ENCODE assay signal across 1 cellular context in the genomic region with DNA sequence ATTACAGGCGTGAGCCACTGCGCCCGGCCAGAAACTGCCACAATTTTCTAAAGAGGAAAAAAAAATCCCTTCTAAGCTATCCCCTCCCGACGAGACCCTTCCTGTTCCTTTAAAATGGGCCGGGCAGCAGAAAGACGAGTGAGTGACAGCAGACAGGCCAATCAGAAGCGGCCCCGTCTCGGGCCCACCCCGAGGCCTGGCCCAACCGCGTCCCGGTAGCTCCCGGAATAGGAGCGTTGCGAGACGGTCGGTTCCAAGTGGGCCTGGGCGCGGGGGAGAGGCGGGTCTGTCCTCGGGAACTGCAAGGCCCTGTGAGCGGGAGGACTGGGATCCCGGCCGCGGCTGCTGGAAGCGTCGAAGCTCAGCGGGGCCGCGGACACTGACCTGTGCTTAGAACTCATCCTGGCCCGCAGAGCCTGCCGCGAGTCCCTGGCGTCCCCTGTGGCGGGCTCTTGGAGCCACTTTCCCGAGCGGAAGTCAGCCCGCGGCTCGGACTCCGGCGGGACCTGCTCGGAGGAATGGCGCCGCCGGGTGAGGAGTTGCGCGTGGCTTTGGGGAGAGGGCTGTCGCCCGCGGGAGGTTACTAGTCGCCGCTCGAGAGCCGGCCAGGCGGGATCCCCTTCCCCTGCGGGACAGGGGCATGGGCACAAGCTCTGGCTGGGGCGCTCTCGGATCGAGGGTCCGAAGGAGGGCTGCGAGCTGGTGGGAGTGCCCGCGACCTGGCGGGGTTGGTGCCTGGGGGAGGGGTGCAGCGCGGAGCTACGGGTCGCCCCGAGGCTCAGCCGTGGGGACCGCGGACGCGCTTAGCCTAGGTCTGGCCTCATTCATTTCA.
A peak's percentile ranks its signal among the peaks of the same experiment; 100 is the strongest.
TF ChIP-seq lines count a peak whose summit lies in the region.

Gene MROH8 (minus strand): TSS at position 710 of the 832 bp plus-strand sequence.
Gene RPN2 (plus strand): TSS at position 492 of the 832 bp plus-strand sequence. CDS start 27 bp downstream, at position 519.

TF ChIP-seq in K562, 482 proteins besides CTCF, POLR2A, EP300 and RAD21 (continued from another document and continues in another):
- TF ChIP-seq, protein P1, sequence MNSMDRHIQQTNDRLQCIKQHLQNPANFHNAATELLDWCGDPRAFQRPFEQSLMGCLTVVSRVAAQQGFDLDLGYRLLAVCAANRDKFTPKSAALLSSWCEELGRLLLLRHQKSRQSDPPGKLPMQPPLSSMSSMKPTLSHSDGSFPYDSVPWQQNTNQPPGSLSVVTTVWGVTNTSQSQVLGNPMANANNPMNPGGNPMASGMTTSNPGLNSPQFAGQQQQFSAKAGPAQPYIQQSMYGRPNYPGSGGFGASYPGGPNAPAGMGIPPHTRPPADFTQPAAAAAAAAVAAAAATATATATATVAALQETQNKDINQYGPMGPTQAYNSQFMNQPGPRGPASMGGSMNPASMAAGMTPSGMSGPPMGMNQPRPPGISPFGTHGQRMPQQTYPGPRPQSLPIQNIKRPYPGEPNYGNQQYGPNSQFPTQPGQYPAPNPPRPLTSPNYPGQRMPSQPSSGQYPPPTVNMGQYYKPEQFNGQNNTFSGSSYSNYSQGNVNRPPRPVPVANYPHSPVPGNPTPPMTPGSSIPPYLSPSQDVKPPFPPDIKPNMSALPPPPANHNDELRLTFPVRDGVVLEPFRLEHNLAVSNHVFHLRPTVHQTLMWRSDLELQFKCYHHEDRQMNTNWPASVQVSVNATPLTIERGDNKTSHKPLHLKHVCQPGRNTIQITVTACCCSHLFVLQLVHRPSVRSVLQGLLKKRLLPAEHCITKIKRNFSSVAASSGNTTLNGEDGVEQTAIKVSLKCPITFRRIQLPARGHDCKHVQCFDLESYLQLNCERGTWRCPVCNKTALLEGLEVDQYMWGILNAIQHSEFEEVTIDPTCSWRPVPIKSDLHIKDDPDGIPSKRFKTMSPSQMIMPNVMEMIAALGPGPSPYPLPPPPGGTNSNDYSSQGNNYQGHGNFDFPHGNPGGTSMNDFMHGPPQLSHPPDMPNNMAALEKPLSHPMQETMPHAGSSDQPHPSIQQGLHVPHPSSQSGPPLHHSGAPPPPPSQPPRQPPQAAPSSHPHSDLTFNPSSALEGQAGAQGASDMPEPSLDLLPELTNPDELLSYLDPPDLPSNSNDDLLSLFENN (IDR thresholded peaks at IDR 0.05; ENCODE audit: low read depth in 2 of 2, low read length in 2 of 2), result no peak
- TF ChIP-seq TAF9B (IDR thresholded peaks at IDR 0.05; ENCODE audit: partially characterized antibody) (peak; percentile 72), TEAD4 (IDR thresholded peaks at IDR 0.05; ENCODE audit: low read length) (no peak), TEAD4 (CRISPR knock-in tag; IDR thresholded peaks at IDR 0.05; ENCODE audit: borderline replicate concordance) (no peak), MBD2 (IDR thresholded peaks at IDR 0.05; ENCODE audit: borderline replicate concordance, low read depth) (peak; percentile 98), U2AF2 (optimal IDR thresholded peaks at IDR 0.05; ENCODE audit: low read depth, low read length) (no peak), ZNF445 (CRISPR knock-in tag; IDR thresholded peaks at IDR 0.05; ENCODE audit: low read depth) (no peak), IRF9 (tag; IDR thresholded peaks at IDR 0.05) (no peak), NR2C2 (CRISPR knock-in tag; IDR thresholded peaks at IDR 0.05) (no peak), NR2C2 (tag; IDR thresholded peaks at IDR 0.05) (peak; percentile 77), ZNF23 (CRISPR knock-in tag; IDR thresholded peaks at IDR 0.05) (no peak), RBM15 (IDR thresholded peaks at IDR 0.05; ENCODE audit: insufficient read depth, low read length) (0 out of 2 replicates have a peak, but pooled peaks have one; percentile 27), MAFG (tag; conservative IDR thresholded peaks at IDR 0.05) (no peak), ZNF384 (IDR thresholded peaks at IDR 0.05; ENCODE audit: low read depth, low read length) (no peak), SAP30 (IDR thresholded peaks at IDR 0.05; ENCODE audit: borderline replicate concordance, insufficient read depth, low read depth, low read length, poor library complexity, severe bottlenecking) (peak; percentile 79), HNRNPH1 (optimal IDR thresholded peaks at IDR 0.05; ENCODE audit: low read depth, low read length) (no peak), ZNF707 (CRISPR knock-in tag; conservative IDR thresholded peaks at IDR 0.05) (no peak), SAFB (IDR thresholded peaks at IDR 0.05; ENCODE audit: borderline replicate concordance, low read depth, low read length) (peak; percentile 76; the same call in 1 of the 2 replicates), ZNF232 (CRISPR knock-in tag; IDR thresholded peaks at IDR 0.05) (no peak), U2AF1 (optimal IDR thresholded peaks at IDR 0.05; ENCODE audit: low read depth, low read length) (peak; percentile 89), KDM1A (IDR thresholded peaks at IDR 0.05) (no peak), CBX2 (IDR thresholded peaks at IDR 0.05; ENCODE audit: insufficient read depth, low read length, poor library complexity, severe bottlenecking) (no peak), MTA3 (IDR thresholded peaks at IDR 0.05; ENCODE audit: borderline replicate concordance) (peak; percentile 71), POLR2AphosphoS5 (IDR thresholded peaks at IDR 0.05; ENCODE audit: control insufficient read depth, insufficient read depth, low read depth, low read length) (peak; percentile 69; the same call in 1 of the 2 replicates)
- TF ChIP-seq, protein P2, sequence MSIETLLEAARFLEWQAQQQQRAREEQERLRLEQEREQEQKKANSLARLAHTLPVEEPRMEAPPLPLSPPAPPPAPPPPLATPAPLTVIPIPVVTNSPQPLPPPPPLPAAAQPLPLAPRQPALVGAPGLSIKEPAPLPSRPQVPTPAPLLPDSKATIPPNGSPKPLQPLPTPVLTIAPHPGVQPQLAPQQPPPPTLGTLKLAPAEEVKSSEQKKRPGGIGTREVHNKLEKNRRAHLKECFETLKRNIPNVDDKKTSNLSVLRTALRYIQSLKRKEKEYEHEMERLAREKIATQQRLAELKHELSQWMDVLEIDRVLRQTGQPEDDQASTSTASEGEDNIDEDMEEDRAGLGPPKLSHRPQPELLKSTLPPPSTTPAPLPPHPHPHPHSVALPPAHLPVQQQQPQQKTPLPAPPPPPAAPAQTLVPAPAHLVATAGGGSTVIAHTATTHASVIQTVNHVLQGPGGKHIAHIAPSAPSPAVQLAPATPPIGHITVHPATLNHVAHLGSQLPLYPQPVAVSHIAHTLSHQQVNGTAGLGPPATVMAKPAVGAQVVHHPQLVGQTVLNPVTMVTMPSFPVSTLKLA (conservative IDR thresholded peaks at IDR 0.05), result peak; percentile 57 to 84
- TF ChIP-seq, protein P3, sequence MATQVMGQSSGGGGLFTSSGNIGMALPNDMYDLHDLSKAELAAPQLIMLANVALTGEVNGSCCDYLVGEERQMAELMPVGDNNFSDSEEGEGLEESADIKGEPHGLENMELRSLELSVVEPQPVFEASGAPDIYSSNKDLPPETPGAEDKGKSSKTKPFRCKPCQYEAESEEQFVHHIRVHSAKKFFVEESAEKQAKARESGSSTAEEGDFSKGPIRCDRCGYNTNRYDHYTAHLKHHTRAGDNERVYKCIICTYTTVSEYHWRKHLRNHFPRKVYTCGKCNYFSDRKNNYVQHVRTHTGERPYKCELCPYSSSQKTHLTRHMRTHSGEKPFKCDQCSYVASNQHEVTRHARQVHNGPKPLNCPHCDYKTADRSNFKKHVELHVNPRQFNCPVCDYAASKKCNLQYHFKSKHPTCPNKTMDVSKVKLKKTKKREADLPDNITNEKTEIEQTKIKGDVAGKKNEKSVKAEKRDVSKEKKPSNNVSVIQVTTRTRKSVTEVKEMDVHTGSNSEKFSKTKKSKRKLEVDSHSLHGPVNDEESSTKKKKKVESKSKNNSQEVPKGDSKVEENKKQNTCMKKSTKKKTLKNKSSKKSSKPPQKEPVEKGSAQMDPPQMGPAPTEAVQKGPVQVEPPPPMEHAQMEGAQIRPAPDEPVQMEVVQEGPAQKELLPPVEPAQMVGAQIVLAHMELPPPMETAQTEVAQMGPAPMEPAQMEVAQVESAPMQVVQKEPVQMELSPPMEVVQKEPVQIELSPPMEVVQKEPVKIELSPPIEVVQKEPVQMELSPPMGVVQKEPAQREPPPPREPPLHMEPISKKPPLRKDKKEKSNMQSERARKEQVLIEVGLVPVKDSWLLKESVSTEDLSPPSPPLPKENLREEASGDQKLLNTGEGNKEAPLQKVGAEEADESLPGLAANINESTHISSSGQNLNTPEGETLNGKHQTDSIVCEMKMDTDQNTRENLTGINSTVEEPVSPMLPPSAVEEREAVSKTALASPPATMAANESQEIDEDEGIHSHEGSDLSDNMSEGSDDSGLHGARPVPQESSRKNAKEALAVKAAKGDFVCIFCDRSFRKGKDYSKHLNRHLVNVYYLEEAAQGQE (CRISPR knock-in tag; IDR thresholded peaks at IDR 0.05; ENCODE audit: low read depth), result no peak
- TF ChIP-seq, protein P4, sequence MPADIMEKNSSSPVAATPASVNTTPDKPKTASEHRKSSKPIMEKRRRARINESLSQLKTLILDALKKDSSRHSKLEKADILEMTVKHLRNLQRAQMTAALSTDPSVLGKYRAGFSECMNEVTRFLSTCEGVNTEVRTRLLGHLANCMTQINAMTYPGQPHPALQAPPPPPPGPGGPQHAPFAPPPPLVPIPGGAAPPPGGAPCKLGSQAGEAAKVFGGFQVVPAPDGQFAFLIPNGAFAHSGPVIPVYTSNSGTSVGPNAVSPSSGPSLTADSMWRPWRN (IDR thresholded peaks at IDR 0.05; ENCODE audit: low read depth), result no peak
- TF ChIP-seq, protein P5, sequence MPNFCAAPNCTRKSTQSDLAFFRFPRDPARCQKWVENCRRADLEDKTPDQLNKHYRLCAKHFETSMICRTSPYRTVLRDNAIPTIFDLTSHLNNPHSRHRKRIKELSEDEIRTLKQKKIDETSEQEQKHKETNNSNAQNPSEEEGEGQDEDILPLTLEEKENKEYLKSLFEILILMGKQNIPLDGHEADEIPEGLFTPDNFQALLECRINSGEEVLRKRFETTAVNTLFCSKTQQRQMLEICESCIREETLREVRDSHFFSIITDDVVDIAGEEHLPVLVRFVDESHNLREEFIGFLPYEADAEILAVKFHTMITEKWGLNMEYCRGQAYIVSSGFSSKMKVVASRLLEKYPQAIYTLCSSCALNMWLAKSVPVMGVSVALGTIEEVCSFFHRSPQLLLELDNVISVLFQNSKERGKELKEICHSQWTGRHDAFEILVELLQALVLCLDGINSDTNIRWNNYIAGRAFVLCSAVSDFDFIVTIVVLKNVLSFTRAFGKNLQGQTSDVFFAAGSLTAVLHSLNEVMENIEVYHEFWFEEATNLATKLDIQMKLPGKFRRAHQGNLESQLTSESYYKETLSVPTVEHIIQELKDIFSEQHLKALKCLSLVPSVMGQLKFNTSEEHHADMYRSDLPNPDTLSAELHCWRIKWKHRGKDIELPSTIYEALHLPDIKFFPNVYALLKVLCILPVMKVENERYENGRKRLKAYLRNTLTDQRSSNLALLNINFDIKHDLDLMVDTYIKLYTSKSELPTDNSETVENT (CRISPR knock-in tag; IDR thresholded peaks at IDR 0.05), result peak; percentile 37; the same call in 1 of the 2 replicates
